Comparison of ENCODE assay signal across 16 cellular contexts in the genomic region with DNA sequence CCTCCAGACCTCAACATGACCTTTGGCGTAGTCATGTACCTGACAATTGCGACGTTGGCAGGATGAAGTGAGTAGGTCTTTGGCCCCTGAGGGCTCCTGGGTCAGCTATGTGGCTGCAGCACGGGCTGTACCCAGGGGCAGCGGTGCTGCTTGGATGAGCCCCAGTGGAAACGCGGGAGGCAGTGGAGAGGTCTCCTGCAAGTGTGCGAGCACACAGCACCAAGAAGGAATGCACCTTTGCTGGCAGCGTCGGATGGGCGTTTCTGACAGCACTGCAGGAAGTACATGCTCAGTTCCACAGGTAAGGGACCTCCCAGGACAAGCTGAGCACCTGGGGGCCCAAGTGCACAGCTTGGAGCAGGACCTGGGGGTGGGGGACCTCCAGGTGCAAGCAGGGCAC.
"Had no signal": no experiment of that assay in that cellular context is flagged by ENCODE, and none has a peak within 500 bp of the region (broad histone marks: within the 10 kb centered on the region; RNA-seq: fewer than 3 reads in every experiment).

No MANE protein-coding gene starts in this region.

- H3K27me3 Mint-ChIP-seq: activated naive CD4-positive, alpha-beta T cell treated with anti-CD3 and anti-CD28 coated beads, Interleukin-2, amount 10 ng/mL, durations not matched to agents 7 days and 5 days had no signal

- H3K9me3 Mint-ChIP-seq: activated T-helper 17 cell treated with anti-CD3 and anti-CD28 coated beads, Interleukin-2, amount 50 U/mL, for 72 hours had no signal

- H3K36me3 Mint-ChIP-seq: activated naive CD4-positive, alpha-beta T cell treated with anti-CD3 and anti-CD28 coated beads, Interleukin-2, amount 10 ng/mL, durations not matched to agents 7 days and 5 days; naive thymus-derived CD8-positive, alpha-beta T cell had no signal

- H3K4me1 ChIP-seq: colonic mucosa, gastrocnemius medialis, heart right ventricle, testis had no signal

- H3K36me3 ChIP-seq: colonic mucosa, gastrocnemius medialis, heart right ventricle had no signal

- H3K4me3 ChIP-seq: colonic mucosa, gastrocnemius medialis, heart right ventricle, lung, testis had no signal

- FAIRE-seq: islet of Langerhans had no signal

- DNase-seq: activated CD4-positive, alpha-beta T cell treated with anti-CD3 and anti-CD28 coated beads, Interleukin-2, amount 50 U/mL, for 1 hour; activated naive CD4-positive, alpha-beta T cell treated with anti-CD3 and anti-CD28 coated beads, Interleukin-2, amount 10 ng/mL, durations not matched to agents 7 days and 5 days; activated T-cell treated with anti-CD3 and anti-CD28 coated beads for 4 hours; colonic mucosa; gastrocnemius medialis; heart right ventricle; naive thymus-derived CD8-positive, alpha-beta T cell; occipital lobe; stimulated activated CD4-positive, alpha-beta T cell treated with anti-CD3 and anti-CD28 coated beads, Interleukin-12 subunit alpha, Interleukin-12 subunit beta, amount 100 ng/mL, for 4 hours; stimulated activated naive CD4-positive, alpha-beta T cell treated with Interleukin-2 at 50 U/mL for 16 hours; SW 1271; testis had no signal

- H3K4me3 Mint-ChIP-seq: activated naive CD4-positive, alpha-beta T cell treated with anti-CD3 and anti-CD28 coated beads, Interleukin-2, amount 10 ng/mL, durations not matched to agents 7 days and 5 days; activated T-helper 17 cell treated with anti-CD3 and anti-CD28 coated beads, Interleukin-2, amount 50 U/mL, for 72 hours; naive thymus-derived CD8-positive, alpha-beta T cell; T-helper 2 cell treated with Interferon-gamma antibody and Interleukin-4, amounts not matched to agents 5 μg/mL and 100 μg/mL, for 36 hours had no signal

- H3K9me3 ChIP-seq: colonic mucosa, gastrocnemius medialis, heart right ventricle, testis had no signal

- H3K27ac ChIP-seq: colonic mucosa, gastrocnemius medialis, heart right ventricle, testis had no signal

- H3K27ac Mint-ChIP-seq: activated naive CD4-positive, alpha-beta T cell treated with anti-CD3 and anti-CD28 coated beads, Interleukin-2, amount 10 ng/mL, durations not matched to agents 7 days and 5 days; activated T-helper 17 cell treated with anti-CD3 and anti-CD28 coated beads, Interleukin-2, amount 50 U/mL, for 72 hours; T-helper 2 cell treated with Interferon-gamma antibody and Interleukin-4, amounts not matched to agents 5 μg/mL and 100 μg/mL, for 36 hours had no signal

- H3K4me1 Mint-ChIP-seq: activated naive CD4-positive, alpha-beta T cell treated with anti-CD3 and anti-CD28 coated beads, Interleukin-2, amount 10 ng/mL, durations not matched to agents 7 days and 5 days; activated T-helper 17 cell treated with anti-CD3 and anti-CD28 coated beads, Interleukin-2, amount 50 U/mL, for 72 hours had no signal

- H3K27me3 ChIP-seq: colonic mucosa, gastrocnemius medialis, testis had no signal
